1 cellular context compared by ENCODE assay signal in genomic region chr14:72653026-72653425, GRCh38.
TF ChIP-seq lines count a peak whose summit lies in the region.

No MANE protein-coding gene starts in this region.

TF ChIP-seq in GM23338, 12 proteins besides CTCF, POLR2A, EP300 and RAD21 (continued from another document):
- TF ChIP-seq EZH2 (IDR thresholded peaks at IDR 0.05; ENCODE audit: low read depth, unreplicated experiment) (no peak), JUNB (IDR thresholded peaks at IDR 0.05; ENCODE audit: unreplicated experiment) (no peak), POLR2AphosphoS5 (IDR thresholded peaks at IDR 0.05; ENCODE audit: low read depth) (no peak), STAT1 (IDR thresholded peaks at IDR 0.05; ENCODE audit: unreplicated experiment) (no peak), NANOG (IDR thresholded peaks at IDR 0.05; ENCODE audit: borderline replicate concordance) (no peak)
- TF ChIP-seq, protein P1, sequence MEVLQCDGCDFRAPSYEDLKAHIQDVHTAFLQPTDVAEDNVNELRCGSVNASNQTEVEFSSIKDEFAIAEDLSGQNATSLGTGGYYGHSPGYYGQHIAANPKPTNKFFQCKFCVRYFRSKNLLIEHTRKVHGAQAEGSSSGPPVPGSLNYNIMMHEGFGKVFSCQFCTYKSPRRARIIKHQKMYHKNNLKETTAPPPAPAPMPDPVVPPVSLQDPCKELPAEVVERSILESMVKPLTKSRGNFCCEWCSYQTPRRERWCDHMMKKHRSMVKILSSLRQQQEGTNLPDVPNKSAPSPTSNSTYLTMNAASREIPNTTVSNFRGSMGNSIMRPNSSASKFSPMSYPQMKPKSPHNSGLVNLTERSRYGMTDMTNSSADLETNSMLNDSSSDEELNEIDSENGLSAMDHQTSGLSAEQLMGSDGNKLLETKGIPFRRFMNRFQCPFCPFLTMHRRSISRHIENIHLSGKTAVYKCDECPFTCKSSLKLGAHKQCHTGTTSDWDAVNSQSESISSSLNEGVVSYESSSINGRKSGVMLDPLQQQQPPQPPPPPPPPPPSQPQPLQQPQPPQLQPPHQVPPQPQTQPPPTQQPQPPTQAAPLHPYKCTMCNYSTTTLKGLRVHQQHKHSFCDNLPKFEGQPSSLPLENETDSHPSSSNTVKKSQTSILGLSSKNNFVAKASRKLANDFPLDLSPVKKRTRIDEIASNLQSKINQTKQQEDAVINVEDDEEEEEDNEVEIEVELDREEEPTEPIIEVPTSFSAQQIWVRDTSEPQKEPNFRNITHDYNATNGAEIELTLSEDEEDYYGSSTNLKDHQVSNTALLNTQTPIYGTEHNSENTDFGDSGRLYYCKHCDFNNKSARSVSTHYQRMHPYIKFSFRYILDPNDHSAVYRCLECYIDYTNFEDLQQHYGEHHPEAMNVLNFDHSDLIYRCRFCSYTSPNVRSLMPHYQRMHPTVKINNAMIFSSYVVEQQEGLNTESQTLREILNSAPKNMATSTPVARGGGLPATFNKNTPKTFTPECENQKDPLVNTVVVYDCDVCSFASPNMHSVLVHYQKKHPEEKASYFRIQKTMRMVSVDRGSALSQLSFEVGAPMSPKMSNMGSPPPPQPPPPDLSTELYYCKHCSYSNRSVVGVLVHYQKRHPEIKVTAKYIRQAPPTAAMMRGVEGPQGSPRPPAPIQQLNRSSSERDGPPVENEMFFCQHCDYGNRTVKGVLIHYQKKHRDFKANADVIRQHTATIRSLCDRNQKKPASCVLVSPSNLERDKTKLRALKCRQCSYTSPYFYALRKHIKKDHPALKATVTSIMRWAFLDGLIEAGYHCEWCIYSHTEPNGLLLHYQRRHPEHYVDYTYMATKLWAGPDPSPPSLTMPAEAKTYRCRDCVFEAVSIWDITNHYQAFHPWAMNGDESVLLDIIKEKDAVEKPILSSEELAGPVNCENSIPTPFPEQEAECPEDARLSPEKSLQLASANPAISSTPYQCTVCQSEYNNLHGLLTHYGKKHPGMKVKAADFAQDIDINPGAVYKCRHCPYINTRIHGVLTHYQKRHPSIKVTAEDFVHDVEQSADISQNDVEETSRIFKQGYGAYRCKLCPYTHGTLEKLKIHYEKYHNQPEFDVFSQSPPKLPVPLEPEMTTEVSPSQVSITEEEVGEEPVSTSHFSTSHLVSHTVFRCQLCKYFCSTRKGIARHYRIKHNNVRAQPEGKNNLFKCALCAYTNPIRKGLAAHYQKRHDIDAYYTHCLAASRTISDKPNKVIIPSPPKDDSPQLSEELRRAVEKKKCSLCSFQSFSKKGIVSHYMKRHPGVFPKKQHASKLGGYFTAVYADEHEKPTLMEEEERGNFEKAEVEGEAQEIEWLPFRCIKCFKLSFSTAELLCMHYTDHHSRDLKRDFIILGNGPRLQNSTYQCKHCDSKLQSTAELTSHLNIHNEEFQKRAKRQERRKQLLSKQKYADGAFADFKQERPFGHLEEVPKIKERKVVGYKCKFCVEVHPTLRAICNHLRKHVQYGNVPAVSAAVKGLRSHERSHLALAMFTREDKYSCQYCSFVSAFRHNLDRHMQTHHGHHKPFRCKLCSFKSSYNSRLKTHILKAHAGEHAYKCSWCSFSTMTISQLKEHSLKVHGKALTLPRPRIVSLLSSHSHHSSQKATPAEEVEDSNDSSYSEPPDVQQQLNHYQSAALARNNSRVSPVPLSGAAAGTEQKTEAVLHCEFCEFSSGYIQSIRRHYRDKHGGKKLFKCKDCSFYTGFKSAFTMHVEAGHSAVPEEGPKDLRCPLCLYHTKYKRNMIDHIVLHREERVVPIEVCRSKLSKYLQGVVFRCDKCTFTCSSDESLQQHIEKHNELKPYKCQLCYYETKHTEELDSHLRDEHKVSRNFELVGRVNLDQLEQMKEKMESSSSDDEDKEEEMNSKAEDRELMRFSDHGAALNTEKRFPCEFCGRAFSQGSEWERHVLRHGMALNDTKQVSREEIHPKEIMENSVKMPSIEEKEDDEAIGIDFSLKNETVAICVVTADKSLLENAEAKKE (CRISPR knock-in tag; IDR thresholded peaks at IDR 0.05): no peak
